Comparison of ENCODE assay signal across 8 cellular contexts in genomic region chr20:40741507-40742106, GRCh38. TPM values are rescaled to one million over a fixed set of nuclear protein-coding genes. Genes with fewer than 3 reads are reported as not detected.
DNase-seq lines count a peak whose midpoint lies in the region; ATAC-seq and TF ChIP-seq lines count a peak whose summit lies in the region.

No MANE protein-coding gene starts in this region.

- peak; percentile 66 for TF ChIP-seq CTCF in activated CD8-positive, alpha-beta T cell treated with anti-CD3 and anti-CD28 coated beads for 36 hours (IDR thresholded peaks at IDR 0.05)

- CTCF ChIA-PET in activated CD8-positive, alpha-beta T cell treated with anti-CD3 and anti-CD28 coated beads for 36 hours (lab: Charles Lee), result interaction anchor here (0.6 to 6.9 kb wide), 28 partner anchors 9 to 226 kb away, joined by 3 to 71 read pairs (median 4); no protein-coding TSS in a partner anchor

- H3K27me3 Mint-ChIP-seq in activated CD8-positive, alpha-beta T cell treated with anti-CD3 and anti-CD28 coated beads for 36 hours, result peaks cover 2% of the 10 kb centered on the region

- no peak overlapping the region for H3K4me3 Mint-ChIP-seq in activated CD8-positive, alpha-beta T cell treated with anti-CD3 and anti-CD28 coated beads for 36 hours

- no peaks in the 10 kb centered on the region for H3K9me3 Mint-ChIP-seq in activated CD8-positive, alpha-beta T cell treated with anti-CD3 and anti-CD28 coated beads for 36 hours

- no peaks in the 10 kb centered on the region for H3K36me3 Mint-ChIP-seq in activated CD8-positive, alpha-beta T cell treated with anti-CD3 and anti-CD28 coated beads for 36 hours (ENCODE audit: low read depth)

- intact Hi-C loops in activated CD8-positive, alpha-beta T cell treated with anti-CD3 and anti-CD28 coated beads for 36 hours (cut with micrococcal nuclease), result loop anchor here (5.0 kb wide), 1 partner anchor 221 kb away; no protein-coding TSS in a partner anchor

- DNase-seq in stimulated activated naive CD4-positive, alpha-beta T cell treated with Interleukin-2 at 50 U/mL for 16 hours (lab: John Stamatoyannopoulos, UW), result peak; percentile 8
- no peak for DNase-seq in stimulated activated naive CD4-positive, alpha-beta T cell (lab: John Stamatoyannopoulos, UW)
- DNase-seq in NCI-H1105 treated with DMSO at 0.1 percent for 48 hours (lab: John Stamatoyannopoulos, UW) (peak; percentile 25), germinal center (ENCODE audit: low spot score) (peak; percentile 75), retina (peak; percentile 19)
- peak; percentile 60 for DNase-seq in activated CD8-positive, alpha-beta T cell treated with anti-CD3 and anti-CD28 coated beads for 36 hours

- POLR2A ChIA-PET in activated CD8-positive, alpha-beta T cell treated with anti-CD3 and anti-CD28 coated beads for 36 hours (lab: Charles Lee), result no interaction called here

- no peak overlapping the region for H3K27ac Mint-ChIP-seq in activated CD8-positive, alpha-beta T cell treated with anti-CD3 and anti-CD28 coated beads for 36 hours

- ATAC-seq in activated CD8-positive, alpha-beta T cell treated with anti-CD3 and anti-CD28 coated beads for 36 hours, result peak; percentile 45
- ATAC-seq in GM19397 (IDR thresholded peaks at IDR 0.05; ENCODE audit: unreplicated experiment) (no peak), GM21717 (IDR thresholded peaks at IDR 0.05; ENCODE audit: unreplicated experiment) (no peak)

- H3K4me1 Mint-ChIP-seq in activated CD8-positive, alpha-beta T cell treated with anti-CD3 and anti-CD28 coated beads for 36 hours (ENCODE audit: low read depth), result no peaks in the 10 kb centered on the region

RNA-seq across cellular contexts. Expression of gene MAFB, which starts 52.6 kb away (rescaled TPM):
- total RNA-seq in activated CD8-positive, alpha-beta T cell treated with anti-CD3 and anti-CD28 coated beads for 36 hours, result not detected

Comparison
In these comparisons a context has a peak if more than half of its experiments do, and no peak if none do; other contexts are left out.
1. DNase-seq: peak in stimulated activated naive CD4-positive, alpha-beta T cell treated with Interleukin-2 at 50 U/mL for 16 hours (single experiment), NCI-H1105 treated with DMSO at 0.1 percent for 48 hours (single experiment), activated CD8-positive, alpha-beta T cell treated with anti-CD3 and anti-CD28 coated beads for 36 hours (single experiment), germinal center (single experiment) and retina (single experiment); none in stimulated activated naive CD4-positive, alpha-beta T cell (0 of 6).